In the genomic region with DNA sequence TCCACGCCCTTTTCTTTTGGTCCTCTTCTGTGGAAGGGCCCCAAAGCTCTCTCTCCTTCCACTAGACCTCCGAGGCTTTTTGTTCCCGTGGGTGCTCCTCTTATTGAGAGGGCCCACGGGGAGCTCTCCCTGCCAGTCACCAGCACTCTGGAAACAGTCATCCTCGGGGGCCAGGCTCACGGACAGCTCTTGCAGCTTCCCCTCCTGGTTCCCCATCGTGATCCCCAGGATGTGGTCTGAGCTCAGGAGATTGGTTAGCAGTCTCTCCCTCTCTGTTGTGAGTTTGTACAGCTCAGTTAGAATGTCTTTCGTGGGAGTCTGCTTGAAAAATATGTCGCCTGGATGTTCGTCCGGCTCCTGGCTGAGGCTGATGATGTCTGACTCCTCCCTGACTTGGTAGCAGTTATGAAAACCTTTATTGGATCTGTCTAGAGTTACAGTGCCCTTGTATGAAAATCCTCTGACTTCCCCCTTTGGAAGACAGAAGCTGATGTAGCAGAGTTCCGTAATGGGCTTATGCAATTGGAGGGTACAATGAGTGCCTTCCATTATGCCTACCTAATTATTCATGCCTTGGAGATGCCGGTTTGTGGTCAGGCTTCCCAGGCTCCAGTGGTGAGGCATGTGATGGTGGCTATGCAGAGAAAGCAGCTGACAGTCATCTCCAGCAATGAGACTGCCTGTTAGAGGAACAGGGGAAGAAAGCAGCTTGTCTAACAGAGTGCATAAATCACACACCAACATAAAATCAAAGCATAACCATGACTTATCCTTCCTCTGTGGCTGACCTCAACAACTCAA, we compare ENCODE assay signal across 9 cellular contexts. TPM values are rescaled to one million over a fixed set of nuclear protein-coding genes. Genes with fewer than 3 reads are reported as not detected.
A peak's percentile ranks its signal among the peaks of the same experiment; 100 is the strongest.
DNase-seq lines count a peak whose midpoint lies in the region; ATAC-seq lines count a peak whose summit lies in the region.
"Had no signal": no experiment of that assay in that cellular context is flagged by ENCODE, and none has a peak within 500 bp of the region (broad histone marks: within the 10 kb centered on the region; RNA-seq: fewer than 3 reads in every experiment).

No MANE protein-coding gene starts in this region.

- H3K4me3 Mint-ChIP-seq in activated naive CD4-positive, alpha-beta T cell treated with anti-CD3 and anti-CD28 coated beads, Interleukin-2, amount 10 ng/mL, durations not matched to agents 7 days and 5 days = no peak overlapping the region

- no peaks in the 10 kb centered on the region for H3K27me3 ChIP-seq in trophoblast cell (ENCODE audit: insufficient read depth, low read length)

- H3K4me2 ChIP-seq in trophoblast cell (ENCODE audit: low read length) = no peak overlapping the region

- H2BK120ac ChIP-seq in trophoblast cell (ENCODE audit: insufficient read depth, low read length, poor library complexity) = peak overlapping the region; percentile 10

- no peak overlapping the region for H3K9ac ChIP-seq in trophoblast cell (ENCODE audit: low read length)

- no peak overlapping the region for H4K12ac ChIP-seq in trophoblast cell (ENCODE audit: low read depth, low read length)

- no peak overlapping the region for H3K27ac Mint-ChIP-seq in activated naive CD4-positive, alpha-beta T cell treated with anti-CD3 and anti-CD28 coated beads, Interleukin-2, amount 10 ng/mL, durations not matched to agents 7 days and 5 days

- H3K36me3 ChIP-seq in trophoblast cell (ENCODE audit: control insufficient read depth in 1 of 2, insufficient read depth in 2 of 2, low read length in 2 of 2) = no peaks in the 10 kb centered on the region

- no peaks in the 10 kb centered on the region for H3K9me3 ChIP-seq in trophoblast cell (ENCODE audit: insufficient read depth, low read depth, low read length)

- H4K91ac ChIP-seq in trophoblast cell (ENCODE audit: low read depth, low read length) = peak overlapping the region; percentile 33

- intact Hi-C loops in posterior vena cava (cut with DNase I) = no loop called here

- H3K14ac ChIP-seq in trophoblast cell (ENCODE audit: low read length) = no peak overlapping the region

- no peak overlapping the region for H3K23ac ChIP-seq in trophoblast cell (ENCODE audit: low read length)

- H3K36me3 Mint-ChIP-seq in activated naive CD4-positive, alpha-beta T cell treated with anti-CD3 and anti-CD28 coated beads, Interleukin-2, amount 10 ng/mL, durations not matched to agents 7 days and 5 days = no peaks in the 10 kb centered on the region

- ATAC-seq in HG02970 (IDR thresholded peaks at IDR 0.05; ENCODE audit: low FRiP score, unreplicated experiment) = no peak

- H3K4ac ChIP-seq in trophoblast cell (ENCODE audit: low read depth, low read length) = no peak overlapping the region

- peaks cover 24% of the 10 kb centered on the region for H3K27me3 Mint-ChIP-seq in activated naive CD4-positive, alpha-beta T cell treated with anti-CD3 and anti-CD28 coated beads, Interleukin-2, amount 10 ng/mL, durations not matched to agents 7 days and 5 days

- H2AK5ac ChIP-seq in trophoblast cell (ENCODE audit: low read length) = no peak overlapping the region

- peaks cover 7 to 15% of the 10 kb centered on the region in 2 experiments for H3K4me1 ChIP-seq in trophoblast cell (ENCODE audit: control insufficient read depth in 1 of 2, insufficient read depth in 2 of 2, low read length in 2 of 2)

- WGBS in trophoblast cell (ENCODE audit: extremely low coverage, insufficient coverage, insufficient read length) = no CpG with 5 or more reads among the region's 13 CpGs

- no peaks in the 10 kb centered on the region for H3K9me3 Mint-ChIP-seq in activated naive CD4-positive, alpha-beta T cell treated with anti-CD3 and anti-CD28 coated beads, Interleukin-2, amount 10 ng/mL, durations not matched to agents 7 days and 5 days

- DNase-seq in CD1c-positive myeloid dendritic cell (ENCODE audit: extremely low spot score) (peak; percentile 91), OCI-M1 (lab: John Stamatoyannopoulos, UW) (peak; percentile 20), fibroblast of peridontal ligament (ENCODE audit: extremely low read depth) (peak; percentile 84), trophoblast cell (peak; percentile 57 to 67), posterior vena cava (ENCODE audit: low spot score) (no peak), NCI-H1436 treated with DMSO at 0.1 percent for 48 hours (lab: John Stamatoyannopoulos, UW) (no peak)
- no peak for DNase-seq in activated naive CD4-positive, alpha-beta T cell treated with anti-CD3 and anti-CD28 coated beads, Interleukin-2, amount 10 ng/mL, durations not matched to agents 7 days and 5 days
- DNase-seq: activated CD8-positive, alpha-beta memory T cell treated with anti-CD3 and anti-CD28 coated beads, Interleukin-2, amount 50 U/mL, for 48 hours had no signal

- H3K79me2 ChIP-seq in trophoblast cell (ENCODE audit: control insufficient read depth, insufficient read depth, low read length, poor library complexity) = no peaks in the 10 kb centered on the region

- no peak overlapping the region for H4K8ac ChIP-seq in trophoblast cell (ENCODE audit: low read depth, low read length)

- H2BK5ac ChIP-seq in trophoblast cell (ENCODE audit: low read depth, low read length, poor library complexity) = no peak overlapping the region

- H3K4me3 ChIP-seq in trophoblast cell (ENCODE audit: low read depth, low read length) = no peak overlapping the region

- no peak overlapping the region for H3K18ac ChIP-seq in trophoblast cell (ENCODE audit: low read length)

- H3K4me1 Mint-ChIP-seq in activated naive CD4-positive, alpha-beta T cell treated with anti-CD3 and anti-CD28 coated beads, Interleukin-2, amount 10 ng/mL, durations not matched to agents 7 days and 5 days = peaks cover 6% of the 10 kb centered on the region

- H3K27ac ChIP-seq in trophoblast cell (ENCODE audit: low read depth, low read length) = no peak overlapping the region

- no peak overlapping the region for H2AFZ ChIP-seq in trophoblast cell (ENCODE audit: insufficient read depth, low read length, poor library complexity)

- peaks cover 15% of the 10 kb centered on the region for H3K79me1 ChIP-seq in trophoblast cell (ENCODE audit: low read length)

- peak overlapping the region; percentile 13 for H2BK12ac ChIP-seq in trophoblast cell (ENCODE audit: low read length)

- CTCF ChIA-PET in activated naive CD4-positive, alpha-beta T cell treated with anti-CD3 and anti-CD28 coated beads, Interleukin-2, amount 10 ng/mL, durations not matched to agents 7 days and 5 days (lab: Charles Lee) = no interaction called here

RNA-seq across cellular contexts. Expression of a gene that starts 39.9 kb away (rescaled TPM):
- 0.81 and 1.0 TPM in 2 replicates for polyA plus RNA-seq in trophoblast cell (2013)
- 10 to 100 TPM; 20.2 to 26.6 TPM for total RNA-seq in posterior vena cava

Comparison
In these comparisons a context has a peak if more than half of its experiments do, and no peak if none do; other contexts are left out.
1. DNase-seq: peak in CD1c-positive myeloid dendritic cell (single experiment), OCI-M1 (single experiment), fibroblast of peridontal ligament (single experiment) and trophoblast cell (2 of 2); none in posterior vena cava (single experiment), activated naive CD4-positive, alpha-beta T cell treated with anti-CD3 and anti-CD28 coated beads, Interleukin-2, amount 10 ng/mL, durations not matched to agents 7 days and 5 days (single experiment) and NCI-H1436 treated with DMSO at 0.1 percent for 48 hours (single experiment).